ENCODE assay signal across 23 cellular contexts in the genomic region with DNA sequence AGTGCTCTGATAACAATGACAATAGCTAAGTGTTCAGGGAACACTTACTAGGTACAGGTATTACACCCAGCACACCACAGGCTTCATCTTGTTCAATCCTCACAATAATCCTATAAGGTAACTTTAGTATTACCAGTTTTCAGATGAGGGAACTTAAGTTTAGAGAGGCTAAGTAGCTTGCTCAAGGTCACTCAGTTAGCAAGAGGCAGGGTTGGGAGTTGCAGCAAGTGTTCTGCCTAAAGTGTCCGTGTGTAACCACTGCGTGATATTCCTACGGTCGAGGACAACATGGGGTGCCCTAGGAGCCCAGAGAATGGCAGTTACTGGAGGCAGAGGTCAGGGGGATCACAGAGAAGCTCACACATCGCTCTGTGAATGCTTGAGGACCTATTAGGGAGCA. TPM values are rescaled to one million over a fixed set of nuclear protein-coding genes. Genes with fewer than 3 reads are reported as not detected.
DNase-seq lines count a peak whose midpoint lies in the region; ATAC-seq, FAIRE-seq and TF ChIP-seq lines count a peak whose summit lies in the region.
"Had no signal": no experiment of that assay in that cellular context is flagged by ENCODE, and none has a peak within 500 bp of the region (broad histone marks: within the 10 kb centered on the region; RNA-seq: fewer than 3 reads in every experiment).

No MANE protein-coding gene starts in this region.

- H2BK20ac ChIP-seq in H1 (ENCODE audit: low read length) = no peak overlapping the region

- CTCF ChIA-PET in A549 (lab: Yijun Ruan, JAX) (interaction anchor here (1.4 kb wide), 1 partner anchor 30 kb away, joined by 3 read pairs; no protein-coding TSS in a partner anchor), H1 (lab: Charles Lee; ENCODE audit: partially characterized antibody) (interaction anchor here (0.6 kb wide), 1 partner anchor 455 kb away, joined by 3 read pairs; no protein-coding TSS in a partner anchor)

- H3K27ac ChIP-seq in A549 (no peak overlapping the region), H1 (ENCODE audit: low read depth, low read length) (no peak overlapping the region), smooth muscle cell (ENCODE audit: low read depth) (no peak overlapping the region)
- H3K27ac ChIP-seq: 22Rv1; BLaER1 treated with 17β-estradiol and CSF1 and Interleukin-3, amounts not matched to agents 10 nM and 100 nM; GM23248 had no signal

- TF ChIP-seq POLR2A in A549 (IDR thresholded peaks at IDR 0.05; ENCODE audit: low read length) = no peak
- TF ChIP-seq POLR2A in H1 (IDR thresholded peaks at IDR 0.05; ENCODE audit: control extremely low read depth in 1 of 2, low read depth in 2 of 2, low read length in 2 of 2) = no peak

- no peak overlapping the region for H3K4me3 ChIP-seq in A549
- no peak overlapping the region for H3K4me3 ChIP-seq in H1 (ENCODE audit: extremely low read depth in 1 of 4, insufficient read depth in 2 of 4, low read depth in 3 of 4, low read length in 4 of 4)
- H3K4me3 ChIP-seq in smooth muscle cell = no peak overlapping the region
- H3K4me3 ChIP-seq: BLaER1 treated with 17β-estradiol and CSF1 and Interleukin-3, amounts not matched to agents 10 nM and 100 nM; GM12878; GM23248; HAP-1 had no signal

- no peaks in the 10 kb centered on the region for H3F3A ChIP-seq in smooth muscle cell (ENCODE audit: low read depth)

- FAIRE-seq in A549 (lab: Jason Lieb, UNC) (no peak), H1 (lab: Jason Lieb, UNC) (no peak)
- FAIRE-seq: A204.1, D721Med, GM12878, GM19239, H54 had no signal

- no peak overlapping the region for H3K18ac ChIP-seq in H1 (ENCODE audit: extremely low read depth, low read length)

- H4K5ac ChIP-seq in H1 (ENCODE audit: insufficient read length, low read depth, low read length) = no peak overlapping the region

- POLR2A ChIA-PET in A549 (lab: Yijun Ruan, JAX) (no interaction called here), H1 (lab: Charles Lee; ENCODE audit: partially characterized antibody) (no interaction called here)

- TF ChIP-seq EP300 in A549 (IDR thresholded peaks at IDR 0.05) (no peak), H1 (IDR thresholded peaks at IDR 0.05; ENCODE audit: borderline replicate concordance in 1 of 2, low read depth in 2 of 2, low read length in 2 of 2) (no peak)

- H3K56ac ChIP-seq in H1 (replicated peaks; ENCODE audit: insufficient read length, low read depth, low read length) = no peak overlapping the region

- no peak overlapping the region for H2BK120ac ChIP-seq in H1 (replicated peaks; ENCODE audit: low read depth, low read length)

- H3K4me2 ChIP-seq in A549 = no peak overlapping the region
- no peak overlapping the region for H3K4me2 ChIP-seq in H1 (ENCODE audit: insufficient read depth in 1 of 2, low read depth in 2 of 2, low read length in 2 of 2)
- no peak overlapping the region for H3K4me2 ChIP-seq in smooth muscle cell
- H3K4me2 ChIP-seq: BLaER1 treated with 17β-estradiol and CSF1 and Interleukin-3, amounts not matched to agents 10 nM and 100 nM had no signal

- H2AFZ ChIP-seq in H1 (ENCODE audit: low read length) = peak overlapping the region; percentile 57; the same call in 1 of the 2 replicates
- no peak overlapping the region for H2AFZ ChIP-seq in smooth muscle cell (ENCODE audit: low read depth)
- H2AFZ ChIP-seq: GM23248 had no signal

- under 1% methylated on average over 5 of the region's 5 CpGs for WGBS in A549 (ENCODE audit: missing lambda C conversion rate)
- WGBS in H1 (ENCODE audit: extremely low coverage in 1 of 2, insufficient coverage in 1 of 2, insufficient read length in 1 of 2, insufficient replicate concordance in 2 of 2, low coverage in 1 of 2, low lambda C conversion rate in 2 of 2, missing lambda C conversion rate in 1 of 2), 2 experiments = 90% methylated on average over 5 of the region's 5 CpGs; no CpG with 5 or more reads in 1 of the 2 experiments
- WGBS in smooth muscle cell (ENCODE audit: low lambda C conversion rate) = 77% methylated on average over 5 of the region's 5 CpGs

- no peaks in the 10 kb centered on the region for H4K20me1 ChIP-seq in H1 (replicated peaks in 1 of 2; ENCODE audit: control insufficient read depth in 1 of 2, insufficient read depth in 2 of 2, low read length in 2 of 2)
- no peaks in the 10 kb centered on the region for H4K20me1 ChIP-seq in smooth muscle cell (ENCODE audit: low read depth)
- H4K20me1 ChIP-seq: BLaER1 treated with 17β-estradiol and CSF1 and Interleukin-3, amounts not matched to agents 10 nM and 100 nM had no signal

- no peaks in the 10 kb centered on the region for H3K79me1 ChIP-seq in H1 (ENCODE audit: low read depth, low read length)

- H3K9ac ChIP-seq in H1 (replicated peaks in 1 of 4; ENCODE audit: extremely low read depth in 1 of 4, low read depth in 3 of 4, low read length in 3 of 4) (no peak overlapping the region), smooth muscle cell (ENCODE audit: low read depth) (no peak overlapping the region)
- H3K9ac ChIP-seq: BLaER1 treated with 17β-estradiol and CSF1 and Interleukin-3, amounts not matched to agents 10 nM and 100 nM; GM23248 had no signal

- no peak overlapping the region for H3K23ac ChIP-seq in H1 (ENCODE audit: insufficient read length)

- no peak overlapping the region for H4K91ac ChIP-seq in H1 (replicated peaks; ENCODE audit: insufficient read length, low read length)

- H2BK12ac ChIP-seq in H1 (ENCODE audit: low read depth, low read length) = no peak overlapping the region

- H3K79me2 ChIP-seq in H1 (ENCODE audit: control insufficient read depth in 1 of 2, insufficient read depth in 2 of 2, low read length in 2 of 2) (no peaks in the 10 kb centered on the region), smooth muscle cell (ENCODE audit: low read depth) (no peaks in the 10 kb centered on the region)

- H3K27me3 ChIP-seq in H1 (replicated peaks in 1 of 4; ENCODE audit: control insufficient read depth in 3 of 4, extremely low read depth in 1 of 4, insufficient read depth in 3 of 4, low read length in 3 of 4) (no peaks in the 10 kb centered on the region), smooth muscle cell (ENCODE audit: low read depth) (peaks cover 56% of the 10 kb centered on the region)
- H3K27me3 ChIP-seq: BE2C; BLaER1 treated with 17β-estradiol and CSF1 and Interleukin-3, amounts not matched to agents 10 nM and 100 nM had no signal

- no peak overlapping the region for H3K14ac ChIP-seq in H1 (ENCODE audit: insufficient read length)

- no peak overlapping the region for H2BK5ac ChIP-seq in H1 (ENCODE audit: low read depth, low read length)

- no peak overlapping the region for H4K8ac ChIP-seq in H1 (ENCODE audit: extremely low read depth, insufficient read depth, low read length)

- no peaks in the 10 kb centered on the region for H3K36me3 ChIP-seq in H1 (ENCODE audit: control insufficient read depth in 2 of 4, insufficient read depth in 4 of 4, low read length in 3 of 4)
- no peaks in the 10 kb centered on the region for H3K36me3 ChIP-seq in smooth muscle cell (ENCODE audit: low read depth)
- H3K36me3 ChIP-seq: BE2C; BLaER1 treated with 17β-estradiol and CSF1 and Interleukin-3, amounts not matched to agents 10 nM and 100 nM; HAP-1 had no signal

- no peak for TF ChIP-seq CTCF in A549 (IDR thresholded peaks at IDR 0.05)
- TF ChIP-seq CTCF in H1 (IDR thresholded peaks at IDR 0.05; ENCODE audit: control extremely low read depth in 1 of 3, insufficient read depth in 1 of 3, low read depth in 1 of 3, low read length in 3 of 3) = no peak
- no peak for TF ChIP-seq CTCF in smooth muscle cell (IDR thresholded peaks at IDR 0.05; ENCODE audit: borderline replicate concordance, insufficient read depth, poor library complexity, severe bottlenecking)

- no peak overlapping the region for H2AK5ac ChIP-seq in H1 (ENCODE audit: low read depth, low read length)

- no peaks in the 10 kb centered on the region for H3K9me3 ChIP-seq in A549
- no peaks in the 10 kb centered on the region for H3K9me3 ChIP-seq in H1 (ENCODE audit: insufficient read depth in 2 of 2, low read depth in 1 of 2, low read length in 1 of 2)
- H3K9me3 ChIP-seq in smooth muscle cell (replicated peaks; ENCODE audit: low read depth) = no peaks in the 10 kb centered on the region
- H3K9me3 ChIP-seq: BE2C; BLaER1 treated with 17β-estradiol and CSF1 and Interleukin-3, amounts not matched to agents 10 nM and 100 nM; HAP-1 had no signal

- peak; percentile 57 to 63; a peak in 5 of 6 replicates for ATAC-seq in A549
- ATAC-seq: GM12878 had no signal

- no peaks in the 10 kb centered on the region for H3K23me2 ChIP-seq in H1 (ENCODE audit: low read depth, low read length)

- H2BK15ac ChIP-seq in H1 (ENCODE audit: low read length) = no peak overlapping the region

- H3K4me1 ChIP-seq in A549 (no peaks in the 10 kb centered on the region), H1 (replicated peaks in 1 of 4; ENCODE audit: control insufficient read depth in 3 of 4, insufficient read depth in 4 of 4, low read length in 3 of 4) (no peaks in the 10 kb centered on the region), smooth muscle cell (ENCODE audit: low read depth) (no peaks in the 10 kb centered on the region)
- H3K4me1 ChIP-seq: BE2C; BLaER1 treated with 17β-estradiol and CSF1 and Interleukin-3, amounts not matched to agents 10 nM and 100 nM; HAP-1 had no signal

- TF ChIP-seq RAD21 in A549 (conservative IDR thresholded peaks at IDR 0.05 in 1 of 2, IDR thresholded peaks at IDR 0.05 in 1 of 2) (no peak), H1 (IDR thresholded peaks at IDR 0.05 in 1 of 2, conservative IDR thresholded peaks at IDR 0.05 in 1 of 2; ENCODE audit: low read depth in 2 of 2, low read length in 2 of 2) (no peak)

- DNase-seq in NCI-H82 (lab: John Stamatoyannopoulos, UW) = peak; percentile 7
- DNase-seq in NCI-H82 treated with DMSO at 0.1 percent for 48 hours (lab: John Stamatoyannopoulos, UW; ENCODE audit: unreplicated experiment) = no peak
- DNase-seq in A549 (ENCODE audit: low read depth in 1 of 2, low spot score in 1 of 2) = no peak
- DNase-seq in H1 (ENCODE audit: low read depth in 1 of 2, low spot score in 2 of 2) = no peak
- no peak for DNase-seq in T-helper 9 cell
- DNase-seq in smooth muscle cell (lab: John Stamatoyannopoulos, UW; ENCODE audit: unreplicated experiment) = no peak
- DNase-seq: ACHN; AML-193; BE2C; CD4-positive, alpha-beta T cell; CD8-positive, alpha-beta memory T cell; DMS79; EL; GDM1; GM23248 had no signal

- no peak overlapping the region for H3K4ac ChIP-seq in H1 (replicated peaks; ENCODE audit: insufficient read length, low read depth, low read length)

RNA-seq across cellular contexts. Expression of gene EGR4, which starts 30.2 kb away (rescaled TPM):
- polyA plus RNA-seq in A549 (2011; rRNA removed) (0.03 TPM in 1 of 2 replicates, not detected in the other), A549 (2017; fragmentation: RNase III; extraction: RNeasy Plus Mini Kit Qiagen cat#74134 plus additional on column Dnase treatment) (not detected in 3 replicates), H1 (2011; rRNA removed) (0.08 TPM in 1 of 2 replicates, not detected in the other), smooth muscle cell (7.2 and 9.2 TPM in 2 replicates)
- polyA plus RNA-seq in A549 (2012; cell fraction: cytosol; rRNA removed) = 0.05 and 0.12 TPM in 2 replicates
- polyA plus RNA-seq in A549 (2012; cell fraction: nucleus; rRNA removed) = 0.18 and 0.26 TPM in 2 replicates
- 0.10 TPM in 1 of 2 replicates, not detected in the other for polyA minus RNA-seq in A549 (2011; rRNA and poly(A)+ RNA removed)
- 0.20 TPM in 1 of 2 replicates, not detected in the other for total RNA-seq in H1 (2021; fragmentation: NEBNext Ultra II Directional; extraction: Animal tissue kit (Norgen Biotek cat#: 25700))
- polyA plus RNA-seq in H1 (2011; cell fraction: cytosol; rRNA removed) = 0.05 TPM
- 0.09 TPM for polyA plus RNA-seq in H1 (2011; cell fraction: nucleus; rRNA removed)
- polyA plus RNA-seq in H1 (2012, experiment 1 of 2) = 0.06 to 0.12 TPM (median 0.07 TPM) in 3 of 4 replicates, not detected in the other
- polyA plus RNA-seq in H1 (2012, experiment 2 of 2) = not detected
- polyA plus RNA-seq in H1 (2013, experiment 1 of 2) = 0.02 TPM
- 0.04 TPM for polyA plus RNA-seq in H1 (2013, experiment 2 of 2)
- not detected in 2 replicates for polyA minus RNA-seq in H1 (2011; rRNA and poly(A)+ RNA removed)
- polyA minus RNA-seq in H1 (2011; cell fraction: cytosol; rRNA and poly(A)+ RNA removed) = not detected
- polyA minus RNA-seq in H1 (2011; cell fraction: nucleus; rRNA and poly(A)+ RNA removed) = 0.80 TPM
- total RNA-seq in smooth muscle cell = 0.99 and 2.3 TPM in 2 replicates
- total RNA-seq: GM12878, GM23248 had no signal
- polyA plus RNA-seq: CD8-positive, alpha-beta memory T cell; GM23248 had no signal

RNA-seq across cellular contexts. Expression of gene FBXO41, which starts 39.3 kb away (rescaled TPM):
- polyA plus RNA-seq in A549 (2011; rRNA removed) (3.2 and 4.8 TPM in 2 replicates), A549 (2017; fragmentation: RNase III; extraction: RNeasy Plus Mini Kit Qiagen cat#74134 plus additional on column Dnase treatment) (5.0 to 7.0 TPM (median 6.4 TPM) in 3 replicates), H1 (2011; rRNA removed) (11.2 and 16.3 TPM in 2 replicates), smooth muscle cell (1.00 and 3.0 TPM in 2 replicates)
- 2.9 and 4.4 TPM in 2 replicates for polyA plus RNA-seq in A549 (2012; cell fraction: cytosol; rRNA removed)
- 12.7 and 13.0 TPM in 2 replicates for polyA plus RNA-seq in A549 (2012; cell fraction: nucleus; rRNA removed)
- polyA minus RNA-seq in A549 (2011; rRNA and poly(A)+ RNA removed) = 4.7 and 5.1 TPM in 2 replicates
- total RNA-seq in H1 (2021; fragmentation: NEBNext Ultra II Directional; extraction: Animal tissue kit (Norgen Biotek cat#: 25700)) = 13.5 and 14.3 TPM in 2 replicates
- polyA plus RNA-seq in H1 (2011; cell fraction: cytosol; rRNA removed) = 14.8 TPM
- 64.1 TPM for polyA plus RNA-seq in H1 (2011; cell fraction: nucleus; rRNA removed)
- 10.8 to 13.2 TPM (median 12.2 TPM) in 4 replicates for polyA plus RNA-seq in H1 (2012, experiment 1 of 2)
- polyA plus RNA-seq in H1 (2012, experiment 2 of 2) = 7.5 TPM
- polyA plus RNA-seq in H1 (2013, experiment 1 of 2) = 9.2 TPM
- 7.3 TPM for polyA plus RNA-seq in H1 (2013, experiment 2 of 2)
- 9.5 and 11.5 TPM in 2 replicates for polyA minus RNA-seq in H1 (2011; rRNA and poly(A)+ RNA removed)
- 8.5 TPM for polyA minus RNA-seq in H1 (2011; cell fraction: cytosol; rRNA and poly(A)+ RNA removed)
- polyA minus RNA-seq in H1 (2011; cell fraction: nucleus; rRNA and poly(A)+ RNA removed) = 17.1 TPM
- total RNA-seq in smooth muscle cell = 1.2 and 2.4 TPM in 2 replicates
